ENCODE assay signal across 13 cellular contexts in genomic region chr19:3509566-3509989, GRCh38. TPM values are rescaled to one million over a fixed set of nuclear protein-coding genes. Genes with fewer than 3 reads are reported as not detected.
A peak's percentile ranks its signal among the peaks of the same experiment; 100 is the strongest.
DNase-seq lines count a peak whose midpoint lies in the region; ATAC-seq, FAIRE-seq and TF ChIP-seq lines count a peak whose summit lies in the region.
"Had no signal": no experiment of that assay in that cellular context is flagged by ENCODE, and none has a peak within 500 bp of the region (broad histone marks: within the 10 kb centered on the region; RNA-seq: fewer than 3 reads in every experiment).

No MANE protein-coding gene starts in this region.

- intact Hi-C loops in activated T-helper 2 cell treated with anti-CD3 and anti-CD28 coated beads, Interferon-gamma antibody, Interleukin-2, Interleukin-4, amounts not matched to agents 10 μg/mL and 5 μg/mL and 100 μg/mL, durations not matched to agents 14 hours and 24 hours and 36 hours (cut with micrococcal nuclease): no loop called here
- intact Hi-C loops in right cardiac atrium (cut with DNase I): no loop called here

- no peaks in the 10 kb centered on the region for H3K27me3 Mint-ChIP-seq in activated T-helper 2 cell treated with anti-CD3 and anti-CD28 coated beads, Interferon-gamma antibody, Interleukin-2, Interleukin-4, amounts not matched to agents 10 μg/mL and 5 μg/mL and 100 μg/mL, durations not matched to agents 14 hours and 24 hours and 36 hours (ENCODE audit: low read depth)

- peak; percentile 28 for DNase-seq in stimulated activated naive CD4-positive, alpha-beta T cell treated with Interleukin-2 at 50 U/mL for 16 hours (lab: John Stamatoyannopoulos, UW)
- DNase-seq in stimulated activated naive CD4-positive, alpha-beta T cell (lab: John Stamatoyannopoulos, UW): no peak
- DNase-seq in activated T-helper 2 cell treated with anti-CD3 and anti-CD28 coated beads, Interferon-gamma antibody, Interleukin-2, Interleukin-4, amounts not matched to agents 10 μg/mL and 5 μg/mL and 100 μg/mL, durations not matched to agents 14 hours and 24 hours and 36 hours (ENCODE audit: low spot score): no peak
- DNase-seq in keratinocyte (ENCODE audit: low read depth, low spot score) (no peak), NCI-H524 treated with DMSO at 0.1 percent for 48 hours (lab: John Stamatoyannopoulos, UW) (no peak), right cardiac atrium (no peak)
- DNase-seq: DMS153, WERI-Rb-1 had no signal

- H3K27me3 ChIP-seq in keratinocyte (ENCODE audit: control insufficient read depth, extremely low read depth, insufficient read depth, low read length): no peaks in the 10 kb centered on the region
- H3K27me3 ChIP-seq in right cardiac atrium (ENCODE audit: control insufficient read depth, insufficient read depth): no peaks in the 10 kb centered on the region

- H3K4me2 ChIP-seq in keratinocyte (ENCODE audit: control insufficient read depth, extremely low read depth, insufficient read depth, low read depth, low read length): peak overlapping the region; percentile 51

- peaks cover 19 to 22% of the 10 kb centered on the region in 2 experiments for H3K36me3 ChIP-seq in keratinocyte (ENCODE audit: control insufficient read depth in 2 of 2, extremely low read depth in 1 of 2, insufficient read depth in 2 of 2, low read length in 2 of 2)

- H3K9me1 ChIP-seq in keratinocyte (ENCODE audit: control insufficient read depth, extremely low read depth, insufficient read depth, low read length): peaks cover 11% of the 10 kb centered on the region

- FAIRE-seq in keratinocyte (lab: Jason Lieb, UNC): peak; percentile 89

- H3K79me2 ChIP-seq in keratinocyte (ENCODE audit: control insufficient read depth, insufficient read depth, low read length): peaks cover 80% of the 10 kb centered on the region

- H3K9me3 ChIP-seq in keratinocyte (ENCODE audit: control insufficient read depth, low read depth, low read length) (no peaks in the 10 kb centered on the region), right cardiac atrium (ENCODE audit: control insufficient read depth, low read length) (no peaks in the 10 kb centered on the region)

- no peak for TF ChIP-seq CTCF in keratinocyte (optimal IDR thresholded peaks at IDR 0.05 in 1 of 3, IDR thresholded peaks at IDR 0.05 in 1 of 3, conservative IDR thresholded peaks at IDR 0.05 in 1 of 3; ENCODE audit: extremely low read depth in 1 of 3, insufficient read depth in 2 of 3, low read length in 3 of 3)

- no peak overlapping the region for H2AFZ ChIP-seq in keratinocyte (ENCODE audit: control insufficient read depth, low read length)

- H3K27ac ChIP-seq in keratinocyte (ENCODE audit: control insufficient read depth, insufficient read depth, low read length): peak overlapping the region; percentile 73
- H3K27ac ChIP-seq in right cardiac atrium (ENCODE audit: low read length): no peak overlapping the region
- H3K27ac ChIP-seq: HL-60, WERI-Rb-1 had no signal

- H3K36me3 Mint-ChIP-seq in activated T-helper 2 cell treated with anti-CD3 and anti-CD28 coated beads, Interferon-gamma antibody, Interleukin-2, Interleukin-4, amounts not matched to agents 10 μg/mL and 5 μg/mL and 100 μg/mL, durations not matched to agents 14 hours and 24 hours and 36 hours (ENCODE audit: low read depth): peaks cover 35% of the 10 kb centered on the region

- H3K9ac ChIP-seq in keratinocyte (ENCODE audit: control insufficient read depth, extremely low read depth, insufficient read depth, low read length): peak overlapping the region; percentile 33

- dilution Hi-C loops in keratinocyte (cut with MboI; ENCODE audit: extremely low pct_ligation_motif_present, low sequenced_read_pairs): no loop called here

- H3K9me3 Mint-ChIP-seq in activated T-helper 2 cell treated with anti-CD3 and anti-CD28 coated beads, Interferon-gamma antibody, Interleukin-2, Interleukin-4, amounts not matched to agents 10 μg/mL and 5 μg/mL and 100 μg/mL, durations not matched to agents 14 hours and 24 hours and 36 hours: no peaks in the 10 kb centered on the region

- H4K20me1 ChIP-seq in keratinocyte (ENCODE audit: control insufficient read depth, extremely low read depth, insufficient read depth, low read length): peaks cover 30% of the 10 kb centered on the region

- H3K4me3 Mint-ChIP-seq in activated T-helper 2 cell treated with anti-CD3 and anti-CD28 coated beads, Interferon-gamma antibody, Interleukin-2, Interleukin-4, amounts not matched to agents 10 μg/mL and 5 μg/mL and 100 μg/mL, durations not matched to agents 14 hours and 24 hours and 36 hours (ENCODE audit: low read depth): peak overlapping the region; percentile 58

- peaks cover 25% of the 10 kb centered on the region for H3K4me1 ChIP-seq in keratinocyte (ENCODE audit: control insufficient read depth, extremely low read depth, insufficient read depth, low read length)
- peaks cover 4% of the 10 kb centered on the region for H3K4me1 ChIP-seq in right cardiac atrium (ENCODE audit: control insufficient read depth, insufficient read depth, low read length)

- 86% methylated on average over 15 of the region's 15 CpGs for WGBS in right cardiac atrium

- ATAC-seq in HG03520 (IDR thresholded peaks at IDR 0.05; ENCODE audit: unreplicated experiment) (no peak), right cardiac atrium (no peak), HG03378 (IDR thresholded peaks at IDR 0.05; ENCODE audit: unreplicated experiment) (no peak)

- peaks cover 33% of the 10 kb centered on the region for H3K4me1 Mint-ChIP-seq in activated T-helper 2 cell treated with anti-CD3 and anti-CD28 coated beads, Interferon-gamma antibody, Interleukin-2, Interleukin-4, amounts not matched to agents 10 μg/mL and 5 μg/mL and 100 μg/mL, durations not matched to agents 14 hours and 24 hours and 36 hours (ENCODE audit: low read depth)

- H3K4me3 ChIP-seq in keratinocyte (ENCODE audit: control insufficient read depth in 2 of 3, extremely low read depth in 1 of 3, insufficient read depth in 2 of 3, low read depth in 1 of 3, low read length in 3 of 3): no peak overlapping the region
- H3K4me3 ChIP-seq in right cardiac atrium (ENCODE audit: low read length): no peak overlapping the region

- peak overlapping the region; percentile 75 for H3K27ac Mint-ChIP-seq in activated T-helper 2 cell treated with anti-CD3 and anti-CD28 coated beads, Interferon-gamma antibody, Interleukin-2, Interleukin-4, amounts not matched to agents 10 μg/mL and 5 μg/mL and 100 μg/mL, durations not matched to agents 14 hours and 24 hours and 36 hours

RNA-seq across cellular contexts. Expression of gene FZR1, which starts 3.5 kb away (rescaled TPM):
- total RNA-seq in activated T-helper 2 cell treated with anti-CD3 and anti-CD28 coated beads, Interferon-gamma antibody, Interleukin-2, Interleukin-4, amounts not matched to agents 10 μg/mL and 5 μg/mL and 100 μg/mL, durations not matched to agents 14 hours and 24 hours and 36 hours: 44.3 and 49.2 TPM in 2 replicates
- polyA plus RNA-seq in keratinocyte (23.3 to 28.1 TPM (median 26.3 TPM) in 3 replicates), right cardiac atrium (14.3 TPM)
- polyA plus RNA-seq in keratinocyte (2011; ENCODE audit: low read depth): 24.9 TPM
- polyA plus RNA-seq in keratinocyte (2011; cell fraction: cytosol; rRNA removed): 12.2 and 22.5 TPM in 2 replicates
- 39.2 and 53.9 TPM in 2 replicates for polyA plus RNA-seq in keratinocyte (2011; cell fraction: nucleus; rRNA removed)
- 30.7 and 36.9 TPM in 2 replicates for polyA plus RNA-seq in keratinocyte (2012; ENCODE audit: low replicate concordance)
- 21.9 to 83.9 TPM (median 27.4 TPM) in 3 replicates for polyA minus RNA-seq in keratinocyte
- 39.9 TPM for polyA minus RNA-seq in keratinocyte (2011; cell fraction: cytosol; rRNA and poly(A)+ RNA removed)
- polyA minus RNA-seq in keratinocyte (2011; cell fraction: nucleus; rRNA and poly(A)+ RNA removed): 32.5 and 42.2 TPM in 2 replicates
- total RNA-seq in right cardiac atrium: 10 to 100 TPM; 18.6 to 23.3 (median 21.8) TPM

RNA-seq across cellular contexts. Expression of gene DOHH, which starts 9.1 kb away (rescaled TPM):
- 19.7 and 20.6 TPM in 2 replicates for total RNA-seq in activated T-helper 2 cell treated with anti-CD3 and anti-CD28 coated beads, Interferon-gamma antibody, Interleukin-2, Interleukin-4, amounts not matched to agents 10 μg/mL and 5 μg/mL and 100 μg/mL, durations not matched to agents 14 hours and 24 hours and 36 hours
- polyA plus RNA-seq in keratinocyte: 4.2 to 7.4 TPM (median 6.2 TPM) in 3 replicates
- 1.4 TPM for polyA plus RNA-seq in keratinocyte (2011; ENCODE audit: low read depth)
- polyA plus RNA-seq in keratinocyte (2011; cell fraction: cytosol; rRNA removed): 1.7 and 8.2 TPM in 2 replicates
- 4.3 and 6.4 TPM in 2 replicates for polyA plus RNA-seq in keratinocyte (2011; cell fraction: nucleus; rRNA removed)
- 4.5 and 16.2 TPM in 2 replicates for polyA plus RNA-seq in keratinocyte (2012; ENCODE audit: low replicate concordance)
- 1.5 to 2.6 TPM (median 1.6 TPM) in 3 replicates for polyA minus RNA-seq in keratinocyte
- 17.6 TPM for polyA minus RNA-seq in keratinocyte (2011; cell fraction: cytosol; rRNA and poly(A)+ RNA removed)
- 4.6 and 6.3 TPM in 2 replicates for polyA minus RNA-seq in keratinocyte (2011; cell fraction: nucleus; rRNA and poly(A)+ RNA removed)
- 10 to 100 TPM in 3 of 4 donors, 1 to 10 TPM in 1; 9.8 to 14.2 (median 11.4) TPM for total RNA-seq in right cardiac atrium
- 14.8 TPM for polyA plus RNA-seq in right cardiac atrium

RNA-seq across cellular contexts. Expression of gene SMIM44, which starts 26.3 kb away (rescaled TPM):
- total RNA-seq in activated T-helper 2 cell treated with anti-CD3 and anti-CD28 coated beads, Interferon-gamma antibody, Interleukin-2, Interleukin-4, amounts not matched to agents 10 μg/mL and 5 μg/mL and 100 μg/mL, durations not matched to agents 14 hours and 24 hours and 36 hours: not detected in 2 replicates
- polyA plus RNA-seq in keratinocyte (not detected in 3 replicates), right cardiac atrium (not detected)
- polyA plus RNA-seq in keratinocyte (2011; ENCODE audit: low read depth): not detected
- not detected in 2 replicates for polyA plus RNA-seq in keratinocyte (2011; cell fraction: cytosol; rRNA removed)
- polyA plus RNA-seq in keratinocyte (2011; cell fraction: nucleus; rRNA removed): not detected in 2 replicates
- polyA plus RNA-seq in keratinocyte (2012; ENCODE audit: low replicate concordance): not detected in 2 replicates
- not detected in 3 replicates for polyA minus RNA-seq in keratinocyte
- polyA minus RNA-seq in keratinocyte (2011; cell fraction: cytosol; rRNA and poly(A)+ RNA removed): not detected
- polyA minus RNA-seq in keratinocyte (2011; cell fraction: nucleus; rRNA and poly(A)+ RNA removed): not detected in 2 replicates
- total RNA-seq in right cardiac atrium: not detected
- polyA plus RNA-seq: esophagus, neural cell had no signal

RNA-seq across cellular contexts. Expression of gene SMIM24, which starts 29.3 kb away (rescaled TPM):
- 0.51 and 0.84 TPM in 2 replicates for total RNA-seq in activated T-helper 2 cell treated with anti-CD3 and anti-CD28 coated beads, Interferon-gamma antibody, Interleukin-2, Interleukin-4, amounts not matched to agents 10 μg/mL and 5 μg/mL and 100 μg/mL, durations not matched to agents 14 hours and 24 hours and 36 hours
- polyA plus RNA-seq in keratinocyte: not detected in 3 replicates
- polyA plus RNA-seq in keratinocyte (2011; ENCODE audit: low read depth): not detected
- polyA plus RNA-seq in keratinocyte (2011; cell fraction: cytosol; rRNA removed): not detected in 2 replicates
- not detected in 2 replicates for polyA plus RNA-seq in keratinocyte (2011; cell fraction: nucleus; rRNA removed)
- polyA plus RNA-seq in keratinocyte (2012; ENCODE audit: low replicate concordance): 0.23 TPM in 1 of 2 replicates, not detected in the other
- polyA minus RNA-seq in keratinocyte: not detected in 3 replicates
- polyA minus RNA-seq in keratinocyte (2011; cell fraction: cytosol; rRNA and poly(A)+ RNA removed): not detected
- polyA minus RNA-seq in keratinocyte (2011; cell fraction: nucleus; rRNA and poly(A)+ RNA removed): not detected in 2 replicates
- total RNA-seq in right cardiac atrium: not detected
- polyA plus RNA-seq in right cardiac atrium: not detected
- polyA plus RNA-seq: neural cell had no signal

RNA-seq across cellular contexts. Expression of gene TEKTIP1, which starts 29.4 kb away (rescaled TPM):
- total RNA-seq in activated T-helper 2 cell treated with anti-CD3 and anti-CD28 coated beads, Interferon-gamma antibody, Interleukin-2, Interleukin-4, amounts not matched to agents 10 μg/mL and 5 μg/mL and 100 μg/mL, durations not matched to agents 14 hours and 24 hours and 36 hours: 2.0 and 2.5 TPM in 2 replicates
- polyA plus RNA-seq in keratinocyte (not detected in 3 replicates), right cardiac atrium (0.20 TPM)
- not detected for polyA plus RNA-seq in keratinocyte (2011; ENCODE audit: low read depth)
- not detected in 2 replicates for polyA plus RNA-seq in keratinocyte (2011; cell fraction: cytosol; rRNA removed)
- polyA plus RNA-seq in keratinocyte (2011; cell fraction: nucleus; rRNA removed): not detected in 2 replicates
- 0.50 TPM in 1 of 2 replicates, not detected in the other for polyA plus RNA-seq in keratinocyte (2012; ENCODE audit: low replicate concordance)
- not detected in 3 replicates for polyA minus RNA-seq in keratinocyte
- not detected for polyA minus RNA-seq in keratinocyte (2011; cell fraction: cytosol; rRNA and poly(A)+ RNA removed)
- not detected in 2 replicates for polyA minus RNA-seq in keratinocyte (2011; cell fraction: nucleus; rRNA and poly(A)+ RNA removed)
- total RNA-seq in right cardiac atrium: 1 to 10 TPM in 1 of 4 donors, under 1 TPM in 1, not detected in 2; 0.97 to 1.2 TPM
- polyA plus RNA-seq: neural cell had no signal
